Comparison of ENCODE assay signal across 17 cellular contexts in the genomic region with DNA sequence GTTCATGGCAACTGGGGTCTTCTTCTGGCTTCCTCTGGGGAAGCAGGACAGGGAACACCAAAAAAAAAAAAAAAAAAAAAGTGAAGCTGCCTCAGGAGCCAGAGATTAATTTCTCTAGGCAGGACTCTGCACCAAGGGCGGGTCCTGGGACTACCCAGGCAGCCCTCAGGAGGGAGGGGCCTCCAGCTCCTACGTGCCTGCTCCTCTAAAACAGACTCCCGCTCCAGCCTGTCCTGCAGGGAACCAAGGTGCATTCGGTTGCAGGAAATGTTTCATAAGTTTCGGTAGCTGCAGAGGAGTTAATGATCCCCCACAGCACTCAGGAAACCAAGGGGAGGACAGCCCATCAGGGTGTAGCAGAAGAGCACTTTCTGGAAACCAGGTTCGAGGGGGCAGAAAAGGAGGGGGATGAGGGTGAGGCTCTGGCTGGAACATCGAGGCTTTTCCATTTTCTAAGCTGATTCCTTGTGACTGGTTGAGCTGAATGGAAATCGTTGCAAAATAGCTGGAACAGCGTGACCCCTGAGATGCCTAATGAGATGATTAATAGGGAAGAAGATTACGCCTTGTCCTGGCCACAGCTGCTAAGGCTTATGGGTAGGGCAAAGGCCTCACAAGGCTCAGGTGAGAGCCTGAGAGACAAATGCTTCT.
DNase-seq lines count a peak whose midpoint lies in the region; TF ChIP-seq lines count a peak whose summit lies in the region.
"Had no signal": no experiment of that assay in that cellular context is flagged by ENCODE, and none has a peak within 500 bp of the region (broad histone marks: within the 10 kb centered on the region; RNA-seq: fewer than 3 reads in every experiment).

No MANE protein-coding gene starts in this region.

- intact Hi-C loops in esophagus squamous epithelium (cut with DNase I) = no loop called here
- intact Hi-C loops in lower leg skin (cut with DNase I; ENCODE audit: low total_unique reads) = no loop called here

- TF ChIP-seq CTCF in WERI-Rb-1 (IDR thresholded peaks at IDR 0.05; ENCODE audit: low read depth, low read length) (no peak), esophagus squamous epithelium (IDR thresholded peaks at IDR 0.05) (no peak), lower leg skin (IDR thresholded peaks at IDR 0.05) (no peak), tibial nerve (IDR thresholded peaks at IDR 0.05) (no peak), brain microvascular endothelial cell (IDR thresholded peaks at IDR 0.05; ENCODE audit: low read depth, low read length, missing control alignments) (no peak)

- H3K4me1 ChIP-seq in esophagus squamous epithelium (peaks cover 15 to 46% (median 17%) of the 10 kb centered on the region in 3 donors), tibial nerve (peaks cover 0 to 26% (median 0%) of the 10 kb centered on the region in 4 donors)

- DNase-seq in WERI-Rb-1 (peak; percentile 57), esophagus squamous epithelium (lab: John Stamatoyannopoulos, UW) (no peak), lower leg skin (ENCODE audit: low spot score in 2 of 2) (peak; percentile 57 to 60), tibial nerve (ENCODE audit: low spot score in 2 of 2) (peak in 1 of 2 donors; percentile 64), brain microvascular endothelial cell (no peak), GM19240 (ENCODE audit: insufficient read length, low spot score) (no peak), NCI-H1930 (lab: John Stamatoyannopoulos, UW) (no peak)
- DNase-seq: effector CD8-positive, alpha-beta T cell; gastrocnemius medialis; GF-D8; HCEC 1CT; NCI-H1436; NCI-H446; SIG-M5; stomach; T-helper 2 cell had no signal

- TF ChIP-seq POLR2A in esophagus squamous epithelium (IDR thresholded peaks at IDR 0.05) = no peak
- no peak for TF ChIP-seq POLR2A in lower leg skin (IDR thresholded peaks at IDR 0.05)
- TF ChIP-seq POLR2A in tibial nerve (IDR thresholded peaks at IDR 0.05) = no peak

- H3K36me3 ChIP-seq in WERI-Rb-1 (no peaks in the 10 kb centered on the region), esophagus squamous epithelium (no peaks in the 10 kb centered on the region), tibial nerve (no peaks in the 10 kb centered on the region), brain microvascular endothelial cell (replicated peaks) (no peaks in the 10 kb centered on the region)
- H3K36me3 ChIP-seq: gastrocnemius medialis, stomach had no signal

- H3K27me3 ChIP-seq in WERI-Rb-1 (ENCODE audit: insufficient read depth, low read depth, severe bottlenecking) (no peaks in the 10 kb centered on the region), esophagus squamous epithelium (no peaks in the 10 kb centered on the region), tibial nerve (no peaks in the 10 kb centered on the region), brain microvascular endothelial cell (replicated peaks) (no peaks in the 10 kb centered on the region)
- H3K27me3 ChIP-seq: gastrocnemius medialis, stomach had no signal

- peak overlapping the region; percentile 31 for H3K4me3 ChIP-seq in WERI-Rb-1 (ENCODE audit: low read depth, low read length)
- no peak overlapping the region for H3K4me3 ChIP-seq in esophagus squamous epithelium
- no peak overlapping the region for H3K4me3 ChIP-seq in lower leg skin (ENCODE audit: low read depth, poor library complexity, severe bottlenecking)
- H3K4me3 ChIP-seq in tibial nerve = peak overlapping the region in 1 of 4 donors; percentile 20
- H3K4me3 ChIP-seq in brain microvascular endothelial cell (ENCODE audit: low read depth, low read length) = no peak overlapping the region
- H3K4me3 ChIP-seq: gastrocnemius medialis, stomach had no signal

- peak overlapping the region; percentile 56 for H3K27ac ChIP-seq in WERI-Rb-1
- peak overlapping the region in 3 of 4 donors; percentile 67 to 68 (median 68) for H3K27ac ChIP-seq in esophagus squamous epithelium
- H3K27ac ChIP-seq in tibial nerve = peak overlapping the region; percentile 40 to 88 (median 64)
- no peak overlapping the region for H3K27ac ChIP-seq in brain microvascular endothelial cell
- H3K27ac ChIP-seq: gastrocnemius medialis, parathyroid adenoma, stomach had no signal

- H3K9me3 ChIP-seq in WERI-Rb-1 (ENCODE audit: severe bottlenecking) = no peaks in the 10 kb centered on the region
- H3K9me3 ChIP-seq in esophagus squamous epithelium = no peaks in the 10 kb centered on the region
- H3K9me3 ChIP-seq in tibial nerve = no peaks in the 10 kb centered on the region
- H3K9me3 ChIP-seq: gastrocnemius medialis, stomach had no signal

- peak; percentile 32 to 91 for TF ChIP-seq EP300 in tibial nerve (IDR thresholded peaks at IDR 0.05)

- in situ Hi-C loops in brain microvascular endothelial cell (cut with HindIII; ENCODE audit: low pct_ligation_motif_present, low sequenced_read_pairs) = no loop called here

- 22 to 42% methylated on average over 7 of the region's 10 CpGs for WGBS in esophagus squamous epithelium, 2 donors
- WGBS in lower leg skin, 2 donors = 25 to 29% methylated on average over 10 of the region's 10 CpGs
- 54% methylated on average over 10 of the region's 10 CpGs for WGBS in tibial nerve, 2 donors

Comparison
In these comparisons a context has a peak if more than half of its experiments do, and no peak if none do; other contexts are left out.
1. DNase-seq: peak in WERI-Rb-1 (single experiment) and lower leg skin (2 of 2); none in esophagus squamous epithelium (single experiment), brain microvascular endothelial cell (single experiment), GM19240 (single experiment) and NCI-H1930 (0 of 2).